In the genomic region with DNA sequence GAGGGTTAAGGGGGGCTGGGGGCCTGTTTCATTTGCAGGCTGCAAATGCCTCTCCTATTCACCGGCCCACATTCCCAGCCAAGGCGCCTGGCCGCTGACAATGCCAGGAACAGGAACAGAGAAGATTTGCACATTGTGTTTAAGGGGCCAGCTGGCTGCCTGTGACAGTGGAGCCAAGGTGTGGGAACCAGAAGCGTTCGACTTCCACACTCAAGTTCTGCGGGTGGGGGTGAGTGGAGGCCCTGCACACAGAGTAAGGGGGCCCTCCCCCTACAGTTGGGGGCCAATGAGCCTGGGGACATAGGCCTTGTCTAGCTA, we compare ENCODE assay signal across 14 cellular contexts. TPM values are rescaled to one million over a fixed set of nuclear protein-coding genes. Genes with fewer than 3 reads are reported as not detected.
DNase-seq lines count a peak whose midpoint lies in the region; ATAC-seq, FAIRE-seq and TF ChIP-seq lines count a peak whose summit lies in the region.
"Had no signal": no experiment of that assay in that cellular context is flagged by ENCODE, and none has a peak within 500 bp of the region (broad histone marks: within the 10 kb centered on the region; RNA-seq: fewer than 3 reads in every experiment).

No MANE protein-coding gene starts in this region.

- no peak overlapping the region for H3K4me3 Mint-ChIP-seq in astrocyte (ENCODE audit: unreplicated experiment)
- H3K4me3 Mint-ChIP-seq: activated CD4-positive, alpha-beta memory T cell treated with anti-CD3 and anti-CD28 coated beads for 36 hours had no signal

- H3K4me1 ChIP-seq in astrocyte (ENCODE audit: insufficient read depth, low read length) (no peaks in the 10 kb centered on the region), thymus (ENCODE audit: control insufficient read depth, insufficient read depth, low read length) (no peaks in the 10 kb centered on the region)
- H3K4me1 ChIP-seq: uterus had no signal

- H3K27ac ChIP-seq in astrocyte (ENCODE audit: low read depth, low read length) (no peak overlapping the region), thymus (ENCODE audit: low read depth) (peak overlapping the region; percentile 3)
- H3K27ac ChIP-seq: uterus had no signal

- H3K79me2 ChIP-seq in astrocyte (ENCODE audit: insufficient read depth, low read length) = no peaks in the 10 kb centered on the region

- no peak overlapping the region for H3K4me2 ChIP-seq in astrocyte (ENCODE audit: low read length)

- H3K27ac Mint-ChIP-seq in astrocyte (ENCODE audit: unreplicated experiment) = peak overlapping the region; percentile 48
- H3K27ac Mint-ChIP-seq: activated CD4-positive, alpha-beta memory T cell treated with anti-CD3 and anti-CD28 coated beads for 36 hours had no signal

- H3K27me3 ChIP-seq in astrocyte (ENCODE audit: insufficient read depth, low read length) = peaks cover 21% of the 10 kb centered on the region
- H3K27me3 ChIP-seq in thymus (ENCODE audit: control insufficient read depth, insufficient read depth) = peaks cover 2% of the 10 kb centered on the region
- H3K27me3 ChIP-seq: uterus had no signal

- no peak overlapping the region for H2AFZ ChIP-seq in astrocyte (ENCODE audit: low read depth, low read length)

- no peaks in the 10 kb centered on the region for H4K20me1 ChIP-seq in astrocyte (ENCODE audit: insufficient read depth, low read length)

- 88% methylated on average over 6 of the region's 6 CpGs for WGBS in thymus

- no peak for FAIRE-seq in astrocyte (lab: Jason Lieb, UNC)
- FAIRE-seq: keratinocyte had no signal

- H3K36me3 ChIP-seq in astrocyte (ENCODE audit: insufficient read depth, low read length) (no peaks in the 10 kb centered on the region), thymus (ENCODE audit: control insufficient read depth, insufficient read depth) (no peaks in the 10 kb centered on the region)
- H3K36me3 ChIP-seq: uterus had no signal

- DNase-seq in NCI-H2227 (lab: John Stamatoyannopoulos, UW; ENCODE audit: unreplicated experiment) (peak; percentile 54), NCI-H2227 treated with DMSO at 0.1 percent for 48 hours (lab: John Stamatoyannopoulos, UW) (no peak), astrocyte (ENCODE audit: low read depth) (no peak), medulla oblongata (ENCODE audit: extremely low spot score) (peak; percentile 54), NCI-H1048 (lab: John Stamatoyannopoulos, UW) (no peak), NCI-H1930 (lab: John Stamatoyannopoulos, UW) (no peak)
- DNase-seq: activated CD4-positive, alpha-beta memory T cell treated with anti-CD3 and anti-CD28 coated beads for 36 hours; activated gamma-delta T cell treated with Interleukin-2 at 50 U/mL for 16 hours; central memory CD4-positive, alpha-beta T cell; uterus had no signal

- no peak overlapping the region for H3K4me3 ChIP-seq in astrocyte (ENCODE audit: insufficient read depth, low read depth, low read length)
- no peak overlapping the region for H3K4me3 ChIP-seq in thymus (ENCODE audit: low read length)
- H3K4me3 ChIP-seq: uterus had no signal

- no peak overlapping the region for H3K9ac ChIP-seq in astrocyte (ENCODE audit: low read length)

- H3K4me1 Mint-ChIP-seq in astrocyte (ENCODE audit: low read depth, unreplicated experiment) = peaks cover 39% of the 10 kb centered on the region

- H3K36me3 Mint-ChIP-seq in astrocyte (ENCODE audit: low read depth, unreplicated experiment) = no peaks in the 10 kb centered on the region
- H3K36me3 Mint-ChIP-seq: activated CD4-positive, alpha-beta memory T cell treated with anti-CD3 and anti-CD28 coated beads for 36 hours had no signal

- H3K9me3 Mint-ChIP-seq in astrocyte (ENCODE audit: unreplicated experiment) = no peaks in the 10 kb centered on the region
- H3K9me3 Mint-ChIP-seq: activated CD4-positive, alpha-beta memory T cell treated with anti-CD3 and anti-CD28 coated beads for 36 hours had no signal

- peaks cover 7% of the 10 kb centered on the region for H3K27me3 Mint-ChIP-seq in astrocyte (ENCODE audit: low read depth, unreplicated experiment)

- no peaks in the 10 kb centered on the region for H3K9me3 ChIP-seq in astrocyte (ENCODE audit: insufficient read depth, low read depth, low read length)
- H3K9me3 ChIP-seq in thymus (ENCODE audit: control insufficient read depth) = no peaks in the 10 kb centered on the region
- H3K9me3 ChIP-seq: uterus had no signal

- TF ChIP-seq CTCF in astrocyte (IDR thresholded peaks at IDR 0.05; ENCODE audit: insufficient read depth, low read depth, low read length) = no peak

- no peak for ATAC-seq in HG03442 (IDR thresholded peaks at IDR 0.05; ENCODE audit: unreplicated experiment)

RNA-seq across cellular contexts. Expression of a gene that starts 9.5 kb away (rescaled TPM):
- 8.4 and 11.0 TPM in 2 replicates for total RNA-seq in astrocyte
- polyA plus RNA-seq in thymus = 0.50 TPM
- total RNA-seq: activated CD4-positive, alpha-beta memory T cell treated with anti-CD3 and anti-CD28 coated beads for 36 hours; T-helper 1 cell treated with Interleukin-12 subunit alpha and Interleukin-12 subunit beta and Interleukin-4 antibody, amounts not matched to agents 30 ng/mL and 1 ng/mL, for 36 hours had no signal
- polyA plus RNA-seq: keratinocyte had no signal

RNA-seq across cellular contexts. Expression of a gene that starts 54.5 kb away (rescaled TPM):
- 28.1 and 30.7 TPM in 2 replicates for total RNA-seq in astrocyte
- 1.1 TPM for polyA plus RNA-seq in thymus

Comparison
In these comparisons a context has a peak if more than half of its experiments do, and no peak if none do; other contexts are left out.
1. DNase-seq: peak in NCI-H2227 (single experiment) and medulla oblongata (single experiment); none in NCI-H2227 treated with DMSO at 0.1 percent for 48 hours (single experiment), astrocyte (single experiment), NCI-H1048 (single experiment) and NCI-H1930 (0 of 2).